ENCODE assay signal across 21 cellular contexts in genomic region chr3:81974754-81975153, GRCh38.
A peak's percentile ranks its signal among the peaks of the same experiment; 100 is the strongest.
DNase-seq lines count a peak whose midpoint lies in the region; ATAC-seq, FAIRE-seq and TF ChIP-seq lines count a peak whose summit lies in the region.
"Had no signal": no experiment of that assay in that cellular context is flagged by ENCODE, and none has a peak within 500 bp of the region (broad histone marks: within the 10 kb centered on the region; RNA-seq: fewer than 3 reads in every experiment).

No MANE protein-coding gene starts in this region.

- H3K36me3 ChIP-seq in DND-41 (ENCODE audit: insufficient read depth, low read length) (no peaks in the 10 kb centered on the region), MM.1S (replicated peaks; ENCODE audit: insufficient read depth, low read length) (no peaks in the 10 kb centered on the region), GM12878 (ENCODE audit: control insufficient read depth in 2 of 2, insufficient read depth in 2 of 2, low read length in 1 of 2) (no peaks in the 10 kb centered on the region)
- H3K36me3 ChIP-seq: BE2C, HAP-1, SJSA1 had no signal

- no peaks in the 10 kb centered on the region for H3K9me2 ChIP-seq in MM.1S (replicated peaks; ENCODE audit: insufficient read depth, low read length)

- in situ Hi-C loops in GM12878 (cut with MboI) = no loop called here

- H3K79me2 ChIP-seq in DND-41 (ENCODE audit: insufficient read depth, low read length) = no peaks in the 10 kb centered on the region
- H3K79me2 ChIP-seq in MM.1S (ENCODE audit: low read length) = no peaks in the 10 kb centered on the region
- H3K79me2 ChIP-seq in GM12878 (ENCODE audit: control insufficient read depth, insufficient read depth, low read length) = no peaks in the 10 kb centered on the region

- H3K9me3 ChIP-seq in DND-41 (ENCODE audit: insufficient read depth, low read length, severe bottlenecking) = peaks cover 4% of the 10 kb centered on the region
- no peaks in the 10 kb centered on the region for H3K9me3 ChIP-seq in MM.1S (replicated peaks; ENCODE audit: insufficient read depth, low read length)
- H3K9me3 ChIP-seq in GM12878 (replicated peaks; ENCODE audit: control insufficient read depth, insufficient read depth, low read length) = no peaks in the 10 kb centered on the region
- H3K9me3 ChIP-seq: BE2C, HAP-1, SJSA1 had no signal

- TF ChIP-seq POLR2A in GM12878 (IDR thresholded peaks at IDR 0.05; ENCODE audit: low read depth, low read length) = no peak

- no peaks in the 10 kb centered on the region for H3F3A ChIP-seq in MM.1S (ENCODE audit: insufficient read depth, low read length)

- H3K4me3 ChIP-seq in DND-41 (ENCODE audit: low read depth in 1 of 2, low read length in 2 of 2) (no peak overlapping the region), MM.1S (ENCODE audit: low read length) (peak overlapping the region; percentile 16; the same call in 1 of the 2 replicates), GM12878 (no peak overlapping the region)
- H3K4me3 ChIP-seq: GM23248, HAP-1, SJSA1 had no signal

- ATAC-seq in DND-41 (ENCODE audit: insufficient read depth, low read depth) = peak; percentile 27; the same call in 1 of the 3 replicates
- ATAC-seq in GM12878 = peak; percentile 46
- ATAC-seq: T-helper 17 cell had no signal

- TF ChIP-seq RAD21 in GM12878 (IDR thresholded peaks at IDR 0.05; ENCODE audit: insufficient read depth, low read depth, low read length) = no peak

- H3K4me2 ChIP-seq in DND-41 (ENCODE audit: insufficient read depth, low read length) (no peak overlapping the region), MM.1S (ENCODE audit: low read depth, low read length) (peak overlapping the region; percentile 25; the same call in 1 of the 2 replicates), GM12878 (ENCODE audit: control insufficient read depth, insufficient read depth) (peak overlapping the region; percentile 6; the same call in 1 of the 2 replicates)

- no peak for TF ChIP-seq CTCF in DND-41 (IDR thresholded peaks at IDR 0.05; ENCODE audit: borderline replicate concordance, extremely low read depth, low read length, poor library complexity, severe bottlenecking)
- TF ChIP-seq CTCF in GM20000 (IDR thresholded peaks at IDR 0.05; ENCODE audit: extremely low read depth, missing control alignments) = no peak
- no peak for TF ChIP-seq CTCF in MM.1S (IDR thresholded peaks at IDR 0.05; ENCODE audit: low read length)
- no peak for TF ChIP-seq CTCF in GM12878 (IDR thresholded peaks at IDR 0.05 in 2 of 3, conservative IDR thresholded peaks at IDR 0.05 in 1 of 3; ENCODE audit: control insufficient read depth in 2 of 3, extremely low read depth in 1 of 3, insufficient read depth in 1 of 3, low read depth in 3 of 3, low read length in 3 of 3)

- H3K9ac ChIP-seq in DND-41 (ENCODE audit: low read depth, low read length) (no peak overlapping the region), MM.1S (ENCODE audit: low read length) (no peak overlapping the region), GM12878 (ENCODE audit: control insufficient read depth, insufficient read depth, low read length) (no peak overlapping the region)
- H3K9ac ChIP-seq: GM23248 had no signal

- peak overlapping the region; percentile 51; the same call in 1 of the 2 replicates for H2AFZ ChIP-seq in DND-41 (ENCODE audit: low read depth, low read length)
- peak overlapping the region; percentile 44 for H2AFZ ChIP-seq in MM.1S (ENCODE audit: low read length)
- peak overlapping the region; percentile 20 for H2AFZ ChIP-seq in GM12878 (ENCODE audit: control insufficient read depth, low read depth, low read length)
- H2AFZ ChIP-seq: GM23248 had no signal

- no peak for DNase-seq in DND-41
- DNase-seq in GM20000 (ENCODE audit: low spot score) = peak; percentile 2
- DNase-seq in MM.1S = no peak
- peak; percentile 2 for DNase-seq in GM12878 (ENCODE audit: low read depth, low spot score)
- no peak for DNase-seq in SW 1271 (lab: John Stamatoyannopoulos, UW)
- DNase-seq in mucosa of gallbladder (ENCODE audit: low spot score) = no peak
- no peak for DNase-seq in DMS79 treated with DMSO at 0.1 percent for 48 hours (lab: John Stamatoyannopoulos, UW)
- DNase-seq: BE2C, DMS79, GM23248, Kasumi-1, NCI-H1417, NCI-H187 treated with DMSO at 0.1 percent for 48 hours, NCI-H2107, NCI-H446 treated with DMSO at 0.1 percent for 48 hours, NCI-H526 treated with DMSO at 0.1 percent for 48 hours, T-helper 17 cell had no signal

- CTCF ChIA-PET in GM12878 (lab: Yijun Ruan, JAX) = no interaction called here

- 0% methylated on average over 2 of the region's 2 CpGs for WGBS in GM12878 (ENCODE audit: insufficient coverage, insufficient replicate concordance, low lambda C conversion rate, missing lambda C conversion rate)

- intact Hi-C loops in GM12878 (cut with micrococcal nuclease; ENCODE audit: unreplicated experiment) = no loop called here

- RAD21 ChIA-PET in GM12878 (lab: Charles Lee; ENCODE audit: unreplicated experiment) = no interaction called here

- SMC1A ChIA-PET in GM12878 (lab: Charles Lee; ENCODE audit: uncharacterized antibody, unreplicated experiment) = no interaction called here

- H3K4me1 ChIP-seq in DND-41 (ENCODE audit: insufficient read depth, low read length) (no peaks in the 10 kb centered on the region), MM.1S (ENCODE audit: low read length) (no peaks in the 10 kb centered on the region), GM12878 (ENCODE audit: control insufficient read depth, insufficient read depth, low read length) (no peaks in the 10 kb centered on the region)
- H3K4me1 ChIP-seq: BE2C, HAP-1, SJSA1 had no signal

- FAIRE-seq in GM12878 (lab: Jason Lieb, UNC) = peak; percentile 49
- FAIRE-seq: A204.1, RCC 7860 had no signal

- POLR2A ChIA-PET in GM12878 (lab: Charles Lee) = no interaction called here

- no peaks in the 10 kb centered on the region for H3K27me3 ChIP-seq in DND-41 (ENCODE audit: insufficient read depth, low read length, poor library complexity)
- H3K27me3 ChIP-seq in MM.1S (replicated peaks; ENCODE audit: insufficient read depth, low read length) = no peaks in the 10 kb centered on the region
- no peaks in the 10 kb centered on the region for H3K27me3 ChIP-seq in GM12878 (replicated peaks in 1 of 2; ENCODE audit: control insufficient read depth in 2 of 2, insufficient read depth in 2 of 2, low read length in 1 of 2)
- H3K27me3 ChIP-seq: BE2C, SJSA1 had no signal

- TF ChIP-seq EP300 in GM12878 (IDR thresholded peaks at IDR 0.05; ENCODE audit: borderline replicate concordance in 1 of 2, control insufficient read depth in 1 of 2, low read depth in 2 of 2, low read length in 2 of 2) = no peak

- H3K27ac ChIP-seq in DND-41 (ENCODE audit: low read length) (no peak overlapping the region), MM.1S (ENCODE audit: low read length) (no peak overlapping the region), GM12878 (ENCODE audit: control insufficient read depth, insufficient read depth) (no peak overlapping the region)
- H3K27ac ChIP-seq: GM23248, SJSA1 had no signal

- no TSS peak for BruUV-seq in GM12878 (replicated peaks; lab: Mats Ljungman, UMichigan)

- H4K20me1 ChIP-seq in DND-41 (ENCODE audit: insufficient read depth, low read length) = no peaks in the 10 kb centered on the region
- no peaks in the 10 kb centered on the region for H4K20me1 ChIP-seq in MM.1S (ENCODE audit: insufficient read depth, low read length)
- no peaks in the 10 kb centered on the region for H4K20me1 ChIP-seq in GM12878 (ENCODE audit: control insufficient read depth, insufficient read depth)

TF ChIP-seq in GM12878, 131 proteins besides CTCF, POLR2A, EP300 and RAD21:
- TF ChIP-seq JUNB (IDR thresholded peaks at IDR 0.05) = 0 out of 2 replicates have a peak, but pooled peaks have one; percentile 5
- no peak for TF ChIP-seq RFX5 (IDR thresholded peaks at IDR 0.05; ENCODE audit: low read depth, low read length)
- no peak for TF ChIP-seq FOXK2 (IDR thresholded peaks at IDR 0.05)
- TF ChIP-seq STAT3 (IDR thresholded peaks at IDR 0.05; ENCODE audit: low read depth, low read length) = no peak

Comparison
In these comparisons a context has a peak if more than half of its experiments do, and no peak if none do; other contexts are left out.
1. DNase-seq: peak in GM20000 (single experiment) and GM12878 (single experiment); none in DND-41 (single experiment), MM.1S (single experiment), SW 1271 (0 of 2), mucosa of gallbladder (single experiment) and DMS79 treated with DMSO at 0.1 percent for 48 hours (single experiment).
2. Peak in every context shown above with its lines, with median percentiles within 50 percentile points of each other: H2AFZ ChIP-seq.